10 cellular contexts compared by ENCODE assay signal in the genomic region with DNA sequence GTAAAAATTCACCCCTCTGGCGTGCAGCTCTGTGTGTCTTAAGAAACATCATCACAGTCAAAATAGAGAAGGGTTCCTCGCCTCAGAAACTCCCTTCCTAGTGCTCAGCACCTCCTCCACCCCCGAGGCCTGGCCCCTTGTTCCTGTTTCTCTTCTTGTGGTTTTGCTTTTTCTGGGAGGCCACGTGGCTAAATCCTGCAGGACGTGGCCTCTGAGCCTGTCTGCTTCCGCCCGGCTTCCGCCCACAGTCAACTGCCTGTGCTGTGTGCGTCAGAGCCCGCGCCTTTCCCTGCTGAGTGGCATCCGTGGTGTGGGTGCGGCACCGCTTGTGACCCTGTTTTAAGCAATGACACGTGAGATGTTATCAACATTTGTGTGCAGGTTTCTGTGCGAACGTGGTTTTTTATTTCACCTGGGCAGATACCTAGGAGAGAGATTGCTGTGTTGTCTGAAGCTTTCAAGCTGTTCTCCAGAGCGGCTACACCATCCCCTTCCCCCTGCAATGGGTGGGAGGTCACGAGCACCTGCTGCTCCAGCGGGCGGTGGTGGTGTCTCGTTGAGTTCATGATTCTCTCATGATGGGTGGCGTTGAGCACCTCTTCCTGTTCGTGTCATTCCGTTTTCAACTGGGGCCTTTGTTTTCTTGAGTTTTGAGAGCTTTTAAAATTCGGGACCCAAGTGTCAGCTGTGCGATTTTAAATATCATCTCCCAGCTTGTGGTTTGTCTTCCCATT. TPM values are rescaled to one million over a fixed set of nuclear protein-coding genes. Genes with fewer than 3 reads are reported as not detected.
DNase-seq lines count a peak whose midpoint lies in the region; ATAC-seq, FAIRE-seq and TF ChIP-seq lines count a peak whose summit lies in the region.
"Had no signal": no experiment of that assay in that cellular context is flagged by ENCODE, and none has a peak within 500 bp of the region (broad histone marks: within the 10 kb centered on the region; RNA-seq: fewer than 3 reads in every experiment).

No MANE protein-coding gene starts in this region.

- peak; percentile 62 for ATAC-seq in GM21737 (IDR thresholded peaks at IDR 0.05; ENCODE audit: unreplicated experiment)

- peak; percentile 83 for DNase-seq in CMK (ENCODE audit: low read depth)
- DNase-seq in NOMO-1 treated with dmso at 0.1 percent for 144 hours (lab: John Stamatoyannopoulos, UW; ENCODE audit: unreplicated experiment): peak; percentile 97
- peak; percentile 88 to 90 for DNase-seq in activated T-cell treated with anti-CD3 and anti-CD28 coated beads, Interleukin-2, amount 50 U/mL, for 48 hours
- DNase-seq in cardiac septum (ENCODE audit: low spot score): peak; percentile 91
- peak; percentile 43 to 65 for DNase-seq in stimulated activated CD4-positive, alpha-beta T cell treated with anti-CD3 and anti-CD28 coated beads, Interleukin-1b, Interleukin-23, amount 100 ng/mL, for 1 hour (ENCODE audit: low read depth in 2 of 2)
- DNase-seq in D721Med (ENCODE audit: insufficient read length, low spot score): no peak
- DNase-seq in NCI-H82 treated with DMSO at 0.1 percent for 48 hours (lab: John Stamatoyannopoulos, UW; ENCODE audit: unreplicated experiment): no peak

- TF ChIP-seq CTCF in D721Med (IDR thresholded peaks at IDR 0.05; ENCODE audit: insufficient read depth, missing control alignments): no peak

- intact Hi-C loops in cardiac septum (cut with DNase I): no loop called here

- no peak for FAIRE-seq in D721Med (lab: Jason Lieb, UNC)
- FAIRE-seq: frontal cortex, G401.6 had no signal

RNA-seq across cellular contexts. Expression of a gene that starts 21.7 kb away (rescaled TPM):
- 14.7 TPM for total RNA-seq in cardiac septum

RNA-seq across cellular contexts. Expression of a gene that starts 56.2 kb away (rescaled TPM):
- 0.27 TPM for total RNA-seq in cardiac septum

Comparison
In these comparisons a context has a peak if more than half of its experiments do, and no peak if none do; other contexts are left out.
1. DNase-seq: peak in CMK (single experiment), NOMO-1 treated with dmso at 0.1 percent for 144 hours (single experiment), activated T-cell treated with anti-CD3 and anti-CD28 coated beads, Interleukin-2, amount 50 U/mL, for 48 hours (2 of 2), cardiac septum (single experiment) and stimulated activated CD4-positive, alpha-beta T cell treated with anti-CD3 and anti-CD28 coated beads, Interleukin-1b, Interleukin-23, amount 100 ng/mL, for 1 hour (2 of 2); none in D721Med (single experiment) and NCI-H82 treated with DMSO at 0.1 percent for 48 hours (single experiment).